9 cellular contexts compared by ENCODE assay signal in genomic region chr3:71752911-71753715, GRCh38. TPM values are rescaled to one million over a fixed set of nuclear protein-coding genes. Genes with fewer than 3 reads are reported as not detected.
DNase-seq lines count a peak whose midpoint lies in the region; ATAC-seq and TF ChIP-seq lines count a peak whose summit lies in the region.
"Had no signal": no experiment of that assay in that cellular context is flagged by ENCODE, and none has a peak within 500 bp of the region (broad histone marks: within the 10 kb centered on the region; RNA-seq: fewer than 3 reads in every experiment).

No MANE protein-coding gene starts in this region.

- 40% methylated on average over 15 of the region's 67 CpGs for WGBS in esophagus muscularis mucosa
- 11% methylated on average over 64 of the region's 67 CpGs for WGBS in prostate gland

- H3K4me3 ChIP-seq in esophagus muscularis mucosa (peak overlapping the region; percentile 58 to 76 (median 60)), prostate gland (peak overlapping the region; percentile 49)

- peaks cover 33% of the 10 kb centered on the region for H3K27me3 Mint-ChIP-seq in T-helper 17 cell

- H3K4me1 Mint-ChIP-seq in T-helper 17 cell: peaks cover 6% of the 10 kb centered on the region

- peak; percentile 77 for DNase-seq in D341Med (ENCODE audit: low spot score)
- DNase-seq in T-helper 17 cell: no peak
- no peak for DNase-seq in esophagus muscularis mucosa (ENCODE audit: extremely low spot score)
- DNase-seq in prostate gland (ENCODE audit: low spot score): no peak
- DNase-seq in stimulated activated CD4-positive, alpha-beta T cell treated with anti-CD3 and anti-CD28 coated beads, Interleukin-2, amount 100 ng/mL, for 24 hours: no peak
- DNase-seq in NCI-H2171 (lab: John Stamatoyannopoulos, UW): no peak
- DNase-seq in HT-29 (ENCODE audit: low spot score): no peak
- no peak for DNase-seq in HUDEP-2 (lab: John Stamatoyannopoulos, UW; ENCODE audit: unreplicated experiment in 76 of 76)
- DNase-seq: OCI-M1 had no signal

- TF ChIP-seq CTCF in esophagus muscularis mucosa (IDR thresholded peaks at IDR 0.05) (no peak), prostate gland (IDR thresholded peaks at IDR 0.05) (no peak)

- H3K9me3 ChIP-seq in T-helper 17 cell (ENCODE audit: control insufficient read depth, low read length, poor library complexity, severe bottlenecking): no peaks in the 10 kb centered on the region
- H3K9me3 ChIP-seq in esophagus muscularis mucosa: no peaks in the 10 kb centered on the region
- no peaks in the 10 kb centered on the region for H3K9me3 ChIP-seq in prostate gland

- intact Hi-C loops in esophagus muscularis mucosa (cut with DNase I) (no loop called here), prostate gland (cut with DNase I) (no loop called here)

- H3K4me1 ChIP-seq in esophagus muscularis mucosa (peaks cover 0 to 16% (median 10%) of the 10 kb centered on the region in 4 donors), prostate gland (replicated peaks) (no peaks in the 10 kb centered on the region)

- peak overlapping the region; percentile 89 for H3K4me3 Mint-ChIP-seq in T-helper 17 cell

- ATAC-seq in T-helper 17 cell: peak; percentile 34

- H3K27ac ChIP-seq in esophagus muscularis mucosa (replicated peaks in 1 of 4): no peak overlapping the region
- no peak overlapping the region for H3K27ac ChIP-seq in prostate gland

- no peaks in the 10 kb centered on the region for H3K36me3 Mint-ChIP-seq in T-helper 17 cell (ENCODE audit: low read depth)

- no peaks in the 10 kb centered on the region for H3K36me3 ChIP-seq in esophagus muscularis mucosa
- H3K36me3 ChIP-seq in prostate gland: no peaks in the 10 kb centered on the region

- peak overlapping the region; percentile 43 for H3K27ac Mint-ChIP-seq in T-helper 17 cell

- peaks cover 0 to 19% (median 0%) of the 10 kb centered on the region in 4 donors for H3K27me3 ChIP-seq in esophagus muscularis mucosa
- no peaks in the 10 kb centered on the region for H3K27me3 ChIP-seq in prostate gland (replicated peaks; ENCODE audit: insufficient read depth)

- TF ChIP-seq EP300 in esophagus muscularis mucosa (IDR thresholded peaks at IDR 0.05): no peak

- TF ChIP-seq POLR2A in esophagus muscularis mucosa (IDR thresholded peaks at IDR 0.05; ENCODE audit: low read depth): no peak
- no peak for TF ChIP-seq POLR2A in prostate gland (IDR thresholded peaks at IDR 0.05)

RNA-seq across cellular contexts. Expression of gene GPR27, which starts 0.5 kb away (rescaled TPM):
- total RNA-seq in T-helper 17 cell (1 to 10 TPM; 1.0 TPM), esophagus muscularis mucosa (1 to 10 TPM; 2.2 to 4.3 (median 2.5) TPM), prostate gland (10 to 100 TPM; 11.2 to 29.1 TPM)
- total RNA-seq in HT-29 (2014; rRNA removed; shearing (Covaris generic)): not detected in 2 replicates

RNA-seq across cellular contexts. Expression of gene EIF4E3, which starts 27.9 kb away (rescaled TPM):
- 10 to 100 TPM; 41.4 to 63.7 TPM for total RNA-seq in T-helper 17 cell
- total RNA-seq in esophagus muscularis mucosa: 10 to 100 TPM; 36.2 to 51.9 (median 39.4) TPM
- 10 to 100 TPM; 19.2 to 26.0 TPM for total RNA-seq in prostate gland
- total RNA-seq in HT-29 (2014; rRNA removed; shearing (Covaris generic)): 0.21 and 0.28 TPM in 2 replicates

RNA-seq across cellular contexts. Expression of gene PROK2, which starts 31.8 kb away (rescaled TPM):
- total RNA-seq in T-helper 17 cell (1 to 10 TPM in 1 of 2 donors, under 1 TPM in 1; 0.65 to 1.5 TPM), esophagus muscularis mucosa (1 to 10 TPM in 1 of 4 donors, under 1 TPM in 2, not detected in 1; 0.29 to 2.0 (median 0.71) TPM), prostate gland (1 to 10 TPM in 1 of 2 donors, not detected in 1; 2.3 TPM)
- total RNA-seq in HT-29 (2014; rRNA removed; shearing (Covaris generic)): not detected in 2 replicates

Comparison
In these comparisons a context has a peak if more than half of its experiments do, and no peak if none do; other contexts are left out.
1. RNA of gene EIF4E3, which starts 27.9 kb away (total RNA-seq): 41.4 to 63.7 TPM in T-helper 17 cell, 36.2 to 51.9 TPM in esophagus muscularis mucosa and 19.2 to 26.0 TPM in prostate gland; 0.21 to 0.28 TPM in HT-29; every median in the first group is over 10 times any median in the second.